Comparison of ENCODE assay signal across 9 cellular contexts in genomic region chr15:90413411-90414379, GRCh38. TPM values are rescaled to one million over a fixed set of nuclear protein-coding genes. Genes with fewer than 3 reads are reported as not detected.
DNase-seq lines count a peak whose midpoint lies in the region; ATAC-seq and TF ChIP-seq lines count a peak whose summit lies in the region.
"Had no signal": no experiment of that assay in that cellular context is flagged by ENCODE, and none has a peak within 500 bp of the region (broad histone marks: within the 10 kb centered on the region; RNA-seq: fewer than 3 reads in every experiment).

No MANE protein-coding gene starts in this region.

- peaks cover 15% of the 10 kb centered on the region for H3K4me1 ChIP-seq in H9 (ENCODE audit: insufficient read depth, low read length)
- peaks cover 60% of the 10 kb centered on the region for H3K4me1 ChIP-seq in psoas muscle
- H3K4me1 ChIP-seq in Karpas-422 (ENCODE audit: low read length) = peaks cover 17% of the 10 kb centered on the region

- peaks cover 9 to 19% (median 18%) of the 10 kb centered on the region in 3 experiments for H3K36me3 Mint-ChIP-seq in H9 (ENCODE audit: insufficient read depth in 1 of 3, low read depth in 3 of 3)

- H3K27me3 ChIP-seq in H9 (ENCODE audit: insufficient read depth, low read length) (no peaks in the 10 kb centered on the region), psoas muscle (ENCODE audit: insufficient read depth in 3 of 3, low read length in 2 of 3) (no peaks in the 10 kb centered on the region), Karpas-422 (ENCODE audit: low read length) (no peaks in the 10 kb centered on the region)

- intact Hi-C loops in psoas muscle (cut with DNase I) = no loop called here

- H3K4me2 ChIP-seq in H9 (ENCODE audit: insufficient read depth, insufficient read length, low read length) (peak overlapping the region; percentile 72), Karpas-422 (ENCODE audit: low read depth, low read length, poor library complexity, severe bottlenecking) (no peak overlapping the region)

- H3K4me3 Mint-ChIP-seq in H9 = peak overlapping the region in 1 of 2 experiments; percentile 9; a peak in 2 of 5 replicates

- H3K9ac ChIP-seq in H9 (ENCODE audit: extremely low read depth, insufficient read length, low read length) = no peak overlapping the region
- no peak overlapping the region for H3K9ac ChIP-seq in Karpas-422 (ENCODE audit: low read length)

- no peak overlapping the region for H2BK15ac ChIP-seq in H9 (ENCODE audit: low read depth, low read length)

- peaks cover 6 to 9% of the 10 kb centered on the region in 2 experiments; a peak in 4 of 5 replicates for H3K9me3 Mint-ChIP-seq in H9

- peak overlapping the region; percentile 88 for H2AK5ac ChIP-seq in H9 (ENCODE audit: insufficient read length, low read length)

- peak overlapping the region; percentile 51 for H2BK12ac ChIP-seq in H9 (ENCODE audit: insufficient read length, low read depth, low read length)

- POLR2A ChIA-PET in GM10248 (lab: Yijun Ruan, JAX) = no interaction called here

- H3K4me1 Mint-ChIP-seq in H9 = peaks cover 44 to 46% of the 10 kb centered on the region in 2 experiments

- H3K23me2 ChIP-seq in H9 (ENCODE audit: insufficient read length, low read depth, low read length, poor library complexity, severe bottlenecking) = no peaks in the 10 kb centered on the region

- H4K5ac ChIP-seq in H9 (ENCODE audit: insufficient read length, low read depth, low read length) = peak overlapping the region; percentile 68

- peak overlapping the region; percentile 36 for H4K91ac ChIP-seq in H9 (ENCODE audit: insufficient read length, low read depth, low read length)

- H3K4ac ChIP-seq in H9 (ENCODE audit: low read depth, low read length) = no peak overlapping the region

- CTCF ChIA-PET in GM10248 (lab: Yijun Ruan, JAX) = interaction anchor here (0.7 to 4.0 kb wide), 7 partner anchors 8 to 112 kb away, joined by 3 to 11 read pairs (median 6); no protein-coding TSS in a partner anchor

- H3K79me2 ChIP-seq in H9 (ENCODE audit: insufficient read depth, low read length) (peaks cover 4% of the 10 kb centered on the region; the same call in 1 of the 2 replicates), Karpas-422 (ENCODE audit: low read length) (peaks cover 74% of the 10 kb centered on the region)

- H3K4me3 ChIP-seq in psoas muscle = no peak overlapping the region
- H3K4me3 ChIP-seq in Karpas-422 (ENCODE audit: low read length) = no peak overlapping the region

- WGBS in H9 (ENCODE audit: extremely low coverage, insufficient read length, low lambda C conversion rate) = no CpG with 5 or more reads among the region's 10 CpGs
- WGBS in psoas muscle, 3 donors = 77 to 81% (median 81%) methylated on average over 10 of the region's 10 CpGs

- H3K9me3 ChIP-seq in H9 (ENCODE audit: control insufficient read depth, low read depth, low read length) (no peaks in the 10 kb centered on the region), psoas muscle (no peaks in the 10 kb centered on the region), Karpas-422 (ENCODE audit: low read length) (no peaks in the 10 kb centered on the region)

- peak overlapping the region; percentile 90 to 99 (median 98) for H3K27ac Mint-ChIP-seq in H9

- no peaks in the 10 kb centered on the region for H3K27me3 Mint-ChIP-seq in H9 (ENCODE audit: low read depth)

- H2BK120ac ChIP-seq in H9 (ENCODE audit: low read depth, low read length, poor library complexity, severe bottlenecking) = peak overlapping the region; percentile 85

- H2AFZ ChIP-seq in H9 (ENCODE audit: low read length) (no peak overlapping the region), Karpas-422 (ENCODE audit: low read length) (no peak overlapping the region)

- peak overlapping the region; percentile 77 for H2BK5ac ChIP-seq in H9 (ENCODE audit: insufficient read length, low read length)

- TF ChIP-seq CTCF in H9 (conservative IDR thresholded peaks at IDR 0.05) (no peak), psoas muscle (IDR thresholded peaks at IDR 0.05) (no peak), GM10248 (IDR thresholded peaks at IDR 0.05; ENCODE audit: control extremely low read depth, extremely low read depth, low read depth, missing control alignments) (no peak)

- peak; percentile 31 to 58 (median 51) for ATAC-seq in psoas muscle
- ATAC-seq in GM18909 (IDR thresholded peaks at IDR 0.05; ENCODE audit: poor library complexity, unreplicated experiment) = no peak

- no peak overlapping the region for H3K56ac ChIP-seq in H9 (ENCODE audit: insufficient read length, low read depth, low read length)

- H3K27ac ChIP-seq in H9 (ENCODE audit: insufficient read length, low read depth, low read length) (peak overlapping the region; percentile 95), psoas muscle (peak overlapping the region; percentile 54), Karpas-422 (ENCODE audit: low read length) (no peak overlapping the region)

- peak overlapping the region; percentile 80 for H3T11ph ChIP-seq in H9 (ENCODE audit: low read length)

- H3K14ac ChIP-seq in H9 (ENCODE audit: insufficient read depth, low read length) = peak overlapping the region; percentile 39; the same call in 1 of the 2 replicates

- H3K23ac ChIP-seq in H9 (ENCODE audit: insufficient read length, low read depth, low read length) = no peak overlapping the region

- no peak for DNase-seq in H9
- peak; percentile 29 to 71 for DNase-seq in SW 1271 (lab: John Stamatoyannopoulos, UW)
- DNase-seq in fibroblast of gingiva (ENCODE audit: low read depth) = peak; percentile 14
- DNase-seq in psoas muscle = no peak
- DNase-seq in stimulated activated naive CD4-positive, alpha-beta T cell treated with Interleukin-2 at 50 U/mL for 16 hours (lab: John Stamatoyannopoulos, UW) = no peak
- no peak for DNase-seq in GM10248 (ENCODE audit: extremely low spot score)
- no peak for DNase-seq in Karpas-422
- DNase-seq: NCI-H524 treated with DMSO at 0.1 percent for 48 hours had no signal

- H3K79me1 ChIP-seq in H9 (ENCODE audit: insufficient read depth, low read depth, low read length, poor library complexity, severe bottlenecking) = peaks cover 11% of the 10 kb centered on the region

- no peaks in the 10 kb centered on the region for H4K20me1 ChIP-seq in H9 (ENCODE audit: control insufficient read depth, insufficient read depth, insufficient read length)
- H4K20me1 ChIP-seq in Karpas-422 (ENCODE audit: insufficient read depth, low read depth, low read length) = no peaks in the 10 kb centered on the region

- H4K8ac ChIP-seq in H9 (replicated peaks; ENCODE audit: insufficient read length, low read depth, low read length) = no peak overlapping the region

- peak overlapping the region; percentile 74 for H3K18ac ChIP-seq in H9 (ENCODE audit: insufficient read length, low read depth, low read length)

- H3K36me3 ChIP-seq in psoas muscle (ENCODE audit: insufficient read depth in 1 of 2, low read depth in 1 of 2) = no peaks in the 10 kb centered on the region
- no peaks in the 10 kb centered on the region; the same call in 1 of the 2 replicates for H3K36me3 ChIP-seq in Karpas-422 (ENCODE audit: insufficient read depth, low read length)

- H2BK20ac ChIP-seq in H9 (ENCODE audit: low read depth, low read length, poor library complexity, severe bottlenecking) = peak overlapping the region; percentile 12

- no peaks in the 10 kb centered on the region for H3K9me2 ChIP-seq in Karpas-422 (replicated peaks; ENCODE audit: insufficient read depth, low read length)

RNA-seq across cellular contexts. Expression of gene IQGAP1, which starts 25.7 kb away (rescaled TPM):
- total RNA-seq in H9 (2021) (67.0 and 72.4 TPM in 2 replicates), psoas muscle (10 to 100 TPM; 39.7 to 72.2 (median 50.6) TPM)
- 10 to 100 TPM; 31.1 to 58.7 (median 37.7) TPM for polyA plus RNA-seq in psoas muscle
- total RNA-seq in Karpas-422 (2014; rRNA removed; shearing (Covaris generic); ENCODE audit: low replicate concordance) = 122 and 145 TPM in 2 replicates

Comparison
In these comparisons a context has a peak if more than half of its experiments do, and no peak if none do; other contexts are left out.
1. DNase-seq: peak in SW 1271 (2 of 2) and fibroblast of gingiva (single experiment); none in H9 (single experiment), psoas muscle (0 of 2), stimulated activated naive CD4-positive, alpha-beta T cell treated with Interleukin-2 at 50 U/mL for 16 hours (single experiment), GM10248 (single experiment) and Karpas-422 (single experiment).